ENCODE assay signal across 9 cellular contexts in genomic region chr14:22221508-22221907, GRCh38.
A peak's percentile ranks its signal among the peaks of the same experiment; 100 is the strongest.
DNase-seq lines count a peak whose midpoint lies in the region; ATAC-seq and TF ChIP-seq lines count a peak whose summit lies in the region.
"Had no signal": no experiment of that assay in that cellular context is flagged by ENCODE, and none has a peak within 500 bp of the region (broad histone marks: within the 10 kb centered on the region; RNA-seq: fewer than 3 reads in every experiment).

No MANE protein-coding gene starts in this region.

- H3K9me3 ChIP-seq in cardiac muscle cell (ENCODE audit: low read depth) (no peaks in the 10 kb centered on the region), right atrium auricular region (no peaks in the 10 kb centered on the region)

- no peak overlapping the region for H3K27ac Mint-ChIP-seq in type B pancreatic cell
- no peak overlapping the region for H3K27ac Mint-ChIP-seq in mesothelial cell of epicardium

- peak; percentile 38 for TF ChIP-seq CTCF in cardiac muscle cell (IDR thresholded peaks at IDR 0.05; ENCODE audit: low read depth, low read length)
- no peak for TF ChIP-seq CTCF in right atrium auricular region (IDR thresholded peaks at IDR 0.05)
- TF ChIP-seq CTCF in cardiac fibroblast (IDR thresholded peaks at IDR 0.05; ENCODE audit: low read depth, low read length) = peak; percentile 30
- TF ChIP-seq CTCF in type B pancreatic cell (conservative IDR thresholded peaks at IDR 0.05) = peak; percentile 56
- no peak for TF ChIP-seq CTCF in mesothelial cell of epicardium (IDR thresholded peaks at IDR 0.05; ENCODE audit: unreplicated experiment)

- H3K27me3 Mint-ChIP-seq in type B pancreatic cell (peaks cover 6% of the 10 kb centered on the region), mesothelial cell of epicardium (ENCODE audit: low read depth) (no peaks in the 10 kb centered on the region)

- H3K9me3 Mint-ChIP-seq in type B pancreatic cell (no peaks in the 10 kb centered on the region), mesothelial cell of epicardium (peaks cover 8% of the 10 kb centered on the region)

- H3K4me3 Mint-ChIP-seq in type B pancreatic cell (no peak overlapping the region), mesothelial cell of epicardium (no peak overlapping the region)

- ATAC-seq in HG02763 (IDR thresholded peaks at IDR 0.05; ENCODE audit: unreplicated experiment) = no peak
- no peak for ATAC-seq in HG02610 (IDR thresholded peaks at IDR 0.05; ENCODE audit: unreplicated experiment)

- no peaks in the 10 kb centered on the region for H3K36me3 Mint-ChIP-seq in type B pancreatic cell
- H3K36me3 Mint-ChIP-seq in mesothelial cell of epicardium = no peaks in the 10 kb centered on the region

- H3K4me3 ChIP-seq in cardiac muscle cell = no peak overlapping the region
- H3K4me3 ChIP-seq in right atrium auricular region = no peak overlapping the region
- H3K4me3 ChIP-seq in cardiac fibroblast (replicated peaks in 1 of 2; ENCODE audit: low read depth in 2 of 2, low read length in 2 of 2) = no peak overlapping the region

- DNase-seq in cardiac muscle cell (ENCODE audit: low read depth in 1 of 2, low spot score in 1 of 2) (peak in 1 of 2 donors; percentile 9), right atrium auricular region (ENCODE audit: low spot score) (no peak), NCI-H2171 (lab: John Stamatoyannopoulos, UW) (peak; percentile 10), cardiac fibroblast (ENCODE audit: low read depth in 2 of 2) (peak; percentile 1 to 51), type B pancreatic cell (ENCODE audit: extremely low spot score, unreplicated experiment) (no peak), mesothelial cell of epicardium (ENCODE audit: low spot score in 2 of 2, unreplicated experiment in 2 of 2) (no peak)
- DNase-seq: activated CD4-positive, alpha-beta T cell treated with anti-CD3 and anti-CD28 coated beads, Interleukin-2, amount 50 U/mL, for 1 hour had no signal

- no peaks in the 10 kb centered on the region for H3K4me1 ChIP-seq in cardiac muscle cell (ENCODE audit: low read depth)
- no peaks in the 10 kb centered on the region for H3K4me1 ChIP-seq in right atrium auricular region

- no peak overlapping the region for H3K27ac ChIP-seq in cardiac muscle cell
- no peak overlapping the region for H3K27ac ChIP-seq in right atrium auricular region

- no peaks in the 10 kb centered on the region for H3K27me3 ChIP-seq in cardiac muscle cell
- no peaks in the 10 kb centered on the region for H3K27me3 ChIP-seq in right atrium auricular region

- H3K4me1 Mint-ChIP-seq in type B pancreatic cell (ENCODE audit: unreplicated experiment) = no peaks in the 10 kb centered on the region
- peaks cover 13% of the 10 kb centered on the region for H3K4me1 Mint-ChIP-seq in mesothelial cell of epicardium

- H3K36me3 ChIP-seq in cardiac muscle cell (no peaks in the 10 kb centered on the region), right atrium auricular region (no peaks in the 10 kb centered on the region)

Comparison
In these comparisons a context has a peak if more than half of its experiments do, and no peak if none do; other contexts are left out.
1. CTCF ChIP-seq: peak in cardiac muscle cell (single experiment), cardiac fibroblast (single experiment) and type B pancreatic cell (single experiment); none in right atrium auricular region (0 of 2) and mesothelial cell of epicardium (single experiment).
2. DNase-seq: peak in NCI-H2171 (single experiment) and cardiac fibroblast (2 of 2); none in right atrium auricular region (single experiment), type B pancreatic cell (single experiment) and mesothelial cell of epicardium (0 of 2).